Comparison of ENCODE assay signal across 15 cellular contexts in the genomic region with DNA sequence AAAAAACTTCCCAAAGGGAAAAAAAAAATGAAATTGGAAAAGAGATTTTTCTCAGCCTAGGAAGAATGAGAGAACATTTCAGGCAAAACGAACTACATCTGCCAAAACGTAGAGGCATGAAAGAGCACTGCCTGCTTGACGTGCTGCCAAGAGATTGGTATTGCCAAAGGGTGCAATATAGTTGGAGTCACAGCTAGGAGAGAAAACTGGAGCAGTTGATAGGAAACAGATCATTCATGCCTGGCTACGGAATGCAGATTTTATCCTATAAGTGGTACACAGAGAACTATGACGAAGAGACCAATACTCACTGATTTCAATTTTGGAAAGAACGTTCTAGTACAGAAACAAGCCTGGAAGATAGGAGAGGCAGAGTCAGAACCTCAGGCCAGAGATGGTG.
A peak's percentile ranks its signal among the peaks of the same experiment; 100 is the strongest.
DNase-seq lines count a peak whose midpoint lies in the region; ATAC-seq and TF ChIP-seq lines count a peak whose summit lies in the region.
"Had no signal": no experiment of that assay in that cellular context is flagged by ENCODE, and none has a peak within 500 bp of the region (broad histone marks: within the 10 kb centered on the region; RNA-seq: fewer than 3 reads in every experiment).

No MANE protein-coding gene starts in this region.

- peak in 6 of 8 donors; percentile 49 to 87 (median 80) for ATAC-seq in heart right ventricle
- no peak for ATAC-seq in activated CD4-positive, alpha-beta T cell treated with anti-CD3 and anti-CD28 coated beads for 36 hours
- ATAC-seq in effector memory CD8-positive, alpha-beta T cell (replicated peaks) = no peak

- BruUV-seq in Calu3 (replicated peaks; lab: Mats Ljungman, UMichigan) = no TSS peak

- H3K36me3 ChIP-seq in heart right ventricle = no peaks in the 10 kb centered on the region
- H3K36me3 ChIP-seq: BE2C, ovary had no signal

- no peak overlapping the region for H3K4me3 Mint-ChIP-seq in Calu3 (ENCODE audit: low read depth, unreplicated experiment)
- H3K4me3 Mint-ChIP-seq in activated CD4-positive, alpha-beta T cell treated with anti-CD3 and anti-CD28 coated beads for 36 hours = no peak overlapping the region
- no peak overlapping the region for H3K4me3 Mint-ChIP-seq in effector memory CD8-positive, alpha-beta T cell

- peaks cover 16% of the 10 kb centered on the region for H3K4me1 Mint-ChIP-seq in Calu3 (ENCODE audit: low read depth, unreplicated experiment)
- no peaks in the 10 kb centered on the region for H3K4me1 Mint-ChIP-seq in activated CD4-positive, alpha-beta T cell treated with anti-CD3 and anti-CD28 coated beads for 36 hours
- no peaks in the 10 kb centered on the region for H3K4me1 Mint-ChIP-seq in effector memory CD8-positive, alpha-beta T cell (ENCODE audit: low read depth in 2 of 2)

- CTCF ChIA-PET in Calu3 (lab: Charles Lee) = no interaction called here
- CTCF ChIA-PET in activated CD4-positive, alpha-beta T cell treated with anti-CD3 and anti-CD28 coated beads for 36 hours (lab: Charles Lee) = no interaction called here

- peaks cover 0 to 13% (median 0%) of the 10 kb centered on the region in 9 donors for H3K4me1 ChIP-seq in heart right ventricle
- H3K4me1 ChIP-seq: BE2C had no signal

- WGBS in heart right ventricle, 2 donors = 25 to 28% methylated on average over 6 of the region's 6 CpGs

- no peaks in the 10 kb centered on the region for H3K36me3 Mint-ChIP-seq in Calu3 (ENCODE audit: insufficient read depth, unreplicated experiment)
- no peaks in the 10 kb centered on the region for H3K36me3 Mint-ChIP-seq in activated CD4-positive, alpha-beta T cell treated with anti-CD3 and anti-CD28 coated beads for 36 hours (ENCODE audit: low read depth)
- no peaks in the 10 kb centered on the region for H3K36me3 Mint-ChIP-seq in effector memory CD8-positive, alpha-beta T cell (ENCODE audit: insufficient read depth)

- H3K27me3 Mint-ChIP-seq in Calu3 (ENCODE audit: unreplicated experiment) = no peaks in the 10 kb centered on the region
- H3K27me3 Mint-ChIP-seq in activated CD4-positive, alpha-beta T cell treated with anti-CD3 and anti-CD28 coated beads for 36 hours = peaks cover 8% of the 10 kb centered on the region
- H3K27me3 Mint-ChIP-seq in effector memory CD8-positive, alpha-beta T cell = no peaks in the 10 kb centered on the region

- H3K27me3 ChIP-seq in heart right ventricle = no peaks in the 10 kb centered on the region
- H3K27me3 ChIP-seq: ovary had no signal

- H3K9me3 Mint-ChIP-seq in Calu3 (ENCODE audit: low read depth, unreplicated experiment) = no peaks in the 10 kb centered on the region
- no peaks in the 10 kb centered on the region for H3K9me3 Mint-ChIP-seq in activated CD4-positive, alpha-beta T cell treated with anti-CD3 and anti-CD28 coated beads for 36 hours (ENCODE audit: low read depth)
- peaks cover 7 to 8% of the 10 kb centered on the region in 2 donors for H3K9me3 Mint-ChIP-seq in effector memory CD8-positive, alpha-beta T cell

- H3K9me3 ChIP-seq in heart right ventricle = no peaks in the 10 kb centered on the region
- H3K9me3 ChIP-seq: BE2C, ovary had no signal

- TF ChIP-seq CTCF in Calu3 (IDR thresholded peaks at IDR 0.05; ENCODE audit: unreplicated experiment) (no peak), heart right ventricle (IDR thresholded peaks at IDR 0.05) (no peak)

- H3K27ac ChIP-seq in heart right ventricle = peak overlapping the region in 1 of 10 donors; percentile 18
- H3K27ac ChIP-seq: ovary had no signal

- POLR2A ChIA-PET in activated CD4-positive, alpha-beta T cell treated with anti-CD3 and anti-CD28 coated beads for 36 hours (lab: Charles Lee) = no interaction called here

- no peak for DNase-seq in Calu3
- DNase-seq in anterior cingulate cortex (lab: John Stamatoyannopoulos, UW) = peak in 43 of 58 donors; percentile 0 to 73 (median 21)
- peak; percentile 21 to 26 for DNase-seq in heart right ventricle
- peak; percentile 21 for DNase-seq in occipital lobe (lab: John Stamatoyannopoulos, UW)
- no peak for DNase-seq in activated naive CD4-positive, alpha-beta T cell (lab: John Stamatoyannopoulos, UW)
- no peak for DNase-seq in activated CD4-positive, alpha-beta T cell treated with anti-CD3 and anti-CD28 coated beads for 36 hours
- DNase-seq in effector memory CD8-positive, alpha-beta T cell = no peak
- DNase-seq in central memory CD4-positive, alpha-beta T cell = no peak
- DNase-seq: activated effector memory CD4-positive, alpha-beta T cell treated with anti-CD3 and anti-CD28 coated beads, Interleukin-2, amount 50 U/mL, for 16 hours; BE2C; GF-D8; NCI-H187 treated with DMSO at 0.1 percent for 48 hours; NCI-H524; ovary had no signal

- no peak overlapping the region for H3K4me3 ChIP-seq in heart right ventricle
- H3K4me3 ChIP-seq: ovary, smooth muscle cell had no signal

- peak overlapping the region; percentile 65 for H3K27ac Mint-ChIP-seq in Calu3 (ENCODE audit: unreplicated experiment)
- no peak overlapping the region for H3K27ac Mint-ChIP-seq in activated CD4-positive, alpha-beta T cell treated with anti-CD3 and anti-CD28 coated beads for 36 hours
- no peak overlapping the region for H3K27ac Mint-ChIP-seq in effector memory CD8-positive, alpha-beta T cell

- intact Hi-C loops in Calu3 (cut with micrococcal nuclease; ENCODE audit: unreplicated experiment) (loop anchor here (10.0 kb wide), 1 partner anchor 59 kb away; no protein-coding TSS in a partner anchor), heart right ventricle (cut with DNase I) (loop anchor here in 1 of 10 donors (10.0 kb wide), 1 partner anchor 89 kb away; no protein-coding TSS in a partner anchor)
- intact Hi-C loops in activated CD4-positive, alpha-beta T cell treated with anti-CD3 and anti-CD28 coated beads for 36 hours (cut with DNase I, micrococcal nuclease) = no loop called here

Comparison
In these comparisons a context has a peak if more than half of its experiments do, and no peak if none do; other contexts are left out.
1. DNase-seq: peak in anterior cingulate cortex (43 of 58), heart right ventricle (2 of 2) and occipital lobe (single experiment); none in Calu3 (single experiment), activated naive CD4-positive, alpha-beta T cell (0 of 4), activated CD4-positive, alpha-beta T cell treated with anti-CD3 and anti-CD28 coated beads for 36 hours (single experiment), effector memory CD8-positive, alpha-beta T cell (0 of 3) and central memory CD4-positive, alpha-beta T cell (single experiment).
2. ATAC-seq: peak in heart right ventricle (6 of 8); none in activated CD4-positive, alpha-beta T cell treated with anti-CD3 and anti-CD28 coated beads for 36 hours (single experiment) and effector memory CD8-positive, alpha-beta T cell (single experiment).